8 cellular contexts compared by ENCODE assay signal in the genomic region with DNA sequence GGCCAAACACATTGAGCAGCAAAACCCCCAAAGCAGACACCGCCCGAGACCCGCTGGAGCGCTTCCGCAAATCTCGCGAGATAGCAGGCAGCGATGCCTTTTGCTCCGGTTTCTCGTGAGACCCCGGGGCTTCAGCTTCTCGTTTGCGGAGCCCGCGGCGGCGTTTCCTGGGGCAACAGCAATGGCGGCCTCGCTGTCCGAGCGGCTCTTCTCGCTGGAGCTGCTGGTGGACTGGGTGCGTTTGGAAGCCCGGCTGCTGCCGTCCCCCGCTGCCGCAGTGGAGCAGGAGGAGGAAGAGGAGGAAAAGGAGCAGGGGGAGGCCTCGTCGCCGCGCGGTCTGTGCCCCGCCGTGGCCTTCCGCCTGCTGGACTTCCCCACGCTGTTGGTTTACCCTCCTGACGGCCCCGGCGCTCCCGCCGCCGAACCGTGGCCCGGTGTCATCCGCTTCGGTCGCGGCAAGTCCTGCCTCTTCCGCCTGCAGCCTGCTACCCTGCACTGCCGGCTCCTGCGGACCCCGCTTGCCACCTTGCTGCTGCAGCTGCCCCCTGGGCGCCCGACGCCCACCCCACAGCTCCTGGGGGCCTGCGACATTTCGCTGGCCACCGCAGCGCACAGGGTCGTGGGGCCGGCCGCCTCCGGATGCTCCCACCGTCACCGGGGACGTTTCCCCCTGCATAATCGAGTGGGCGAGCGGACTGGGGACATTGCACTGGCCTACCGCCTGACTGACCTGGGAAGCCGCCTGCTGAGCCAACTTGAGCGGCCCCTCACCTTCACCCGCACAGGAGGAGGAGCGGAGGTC. TPM values are rescaled to one million over a fixed set of nuclear protein-coding genes. Genes with fewer than 3 reads are reported as not detected.
DNase-seq lines count a peak whose midpoint lies in the region; ATAC-seq and TF ChIP-seq lines count a peak whose summit lies in the region.

A gene with protein sequence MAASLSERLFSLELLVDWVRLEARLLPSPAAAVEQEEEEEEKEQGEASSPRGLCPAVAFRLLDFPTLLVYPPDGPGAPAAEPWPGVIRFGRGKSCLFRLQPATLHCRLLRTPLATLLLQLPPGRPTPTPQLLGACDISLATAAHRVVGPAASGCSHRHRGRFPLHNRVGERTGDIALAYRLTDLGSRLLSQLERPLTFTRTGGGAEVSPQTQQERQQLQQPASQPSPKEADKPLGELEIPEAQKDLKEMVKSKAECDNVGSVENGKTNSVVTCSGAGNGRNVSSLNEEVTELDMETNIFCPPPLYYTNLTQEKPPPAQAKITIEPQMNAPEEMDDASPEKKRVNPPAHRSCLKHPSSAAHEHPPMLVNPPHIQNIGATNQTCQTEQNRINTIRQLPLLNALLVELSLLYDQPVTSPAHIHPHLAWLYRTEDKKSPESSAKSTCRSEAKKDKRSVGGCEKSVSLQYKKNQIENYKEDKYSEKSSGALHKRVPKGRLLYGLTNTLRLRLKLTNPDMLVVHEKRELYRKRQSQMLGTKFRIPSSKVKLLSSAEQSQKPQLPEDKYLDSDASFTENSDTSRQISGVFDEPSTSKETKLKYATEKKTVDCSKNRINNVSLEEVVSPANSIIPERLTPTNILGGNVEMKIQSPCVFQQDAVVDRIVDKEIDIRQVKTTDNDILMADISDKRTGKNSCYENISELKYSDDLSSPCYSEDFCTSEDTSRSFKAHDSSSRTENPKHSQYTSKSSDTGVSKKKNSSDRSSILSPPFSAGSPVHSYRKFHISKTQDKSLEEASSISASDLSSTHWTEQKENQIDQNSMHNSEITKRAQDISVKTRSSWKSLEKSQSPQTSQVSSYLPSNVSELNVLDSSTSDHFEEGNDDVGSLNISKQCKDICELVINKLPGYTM (plus strand): TSS at position 148 of the 802 bp plus-strand sequence. CDS start 34 bp downstream, at position 182.

- no peak for TF ChIP-seq CTCF in GM12864 (IDR thresholded peaks at IDR 0.05; ENCODE audit: low read depth, low read length, missing control alignments)

- peak; percentile 90 for ATAC-seq in HG02763 (IDR thresholded peaks at IDR 0.05; ENCODE audit: unreplicated experiment)
- ATAC-seq in left lobe of liver: peak; percentile 91

- DNase-seq in GM12864 (ENCODE audit: low read depth): peak; percentile 66
- peak; percentile 87 for DNase-seq in NCI-H2171 (lab: John Stamatoyannopoulos, UW)
- peak; percentile 56 to 67 for DNase-seq in activated CD4-positive, alpha-beta T cell treated with anti-CD3 and anti-CD28 coated beads, Interleukin-2, amount 50 U/mL, for 24 hours (ENCODE audit: low read depth in 1 of 2, low spot score in 1 of 2)
- DNase-seq in dedifferentiated amniotic fluid mesenchymal stem cell (ENCODE audit: extremely low spot score): peak; percentile 62
- DNase-seq in left lobe of liver (ENCODE audit: low spot score): peak; percentile 74
- peak; percentile 74 to 78 for DNase-seq in stimulated activated CD4-positive, alpha-beta T cell treated with anti-CD3 and anti-CD28 coated beads, Interleukin-2, amount 100 ng/mL, for 24 hours
- no peak for DNase-seq in GOT3 (lab: John Stamatoyannopoulos, UW)

- peak within 1 kb of the TSS; percentile 81 for H3K4me3 ChIP-seq in GM12864 (ENCODE audit: low read depth, low read length)

RNA-seq across cellular contexts. Expression of the gene that starts here (rescaled TPM):
- 1.6 TPM for total RNA-seq in left lobe of liver
